9 cellular contexts compared by ENCODE assay signal in genomic region chr11:96426356-96427103, GRCh38. TPM values are rescaled to one million over a fixed set of nuclear protein-coding genes. Genes with fewer than 3 reads are reported as not detected.
DNase-seq lines count a peak whose midpoint lies in the region; TF ChIP-seq lines count a peak whose summit lies in the region.
"Had no signal": no experiment of that assay in that cellular context is flagged by ENCODE, and none has a peak within 500 bp of the region (broad histone marks: within the 10 kb centered on the region; RNA-seq: fewer than 3 reads in every experiment).

No MANE protein-coding gene starts in this region.

- in situ Hi-C loops in ACHN (cut with HindIII; ENCODE audit: low pct_ligation_motif_present, low pct_unique_long_range_greater_than_20kb, low sequenced_read_pairs), result no loop called here

- DNase-seq in ACHN (peak; percentile 28), Peyer's patch (no peak), epithelial cell of esophagus (ENCODE audit: low read depth) (peak; percentile 52), myocyte (ENCODE audit: low read depth) (peak; percentile 56), NCI-H128 (lab: John Stamatoyannopoulos, UW; ENCODE audit: unreplicated experiment) (no peak)
- no peak for DNase-seq in activated CD4-positive, alpha-beta T cell treated with anti-CD3 and anti-CD28 coated beads, Interleukin-2, amount 50 U/mL, for 4 hours
- DNase-seq: left cardiac atrium had no signal

- H3K4me3 ChIP-seq in GM12875 (ENCODE audit: low read depth, low read length), result no peak overlapping the region
- peak overlapping the region; percentile 34 for H3K4me3 ChIP-seq in HUES48 (ENCODE audit: low read depth, low read length)
- H3K4me3 ChIP-seq in Peyer's patch, result no peak overlapping the region
- no peak overlapping the region for H3K4me3 ChIP-seq in epithelial cell of esophagus (ENCODE audit: low read length)

- no peak for TF ChIP-seq POLR2A in Peyer's patch (IDR thresholded peaks at IDR 0.05)

- TF ChIP-seq CTCF in GM12875 (IDR thresholded peaks at IDR 0.05; ENCODE audit: borderline replicate concordance, insufficient read depth, low read depth, low read length) (0 out of 2 replicates have a peak, but pooled peaks have one; percentile 4), Peyer's patch (IDR thresholded peaks at IDR 0.05) (peak in 5 of 6 experiments; percentile 31 to 78 (median 70)), epithelial cell of esophagus (IDR thresholded peaks at IDR 0.05; ENCODE audit: insufficient read depth, low read depth, low read length, missing control alignments) (peak; percentile 49)

- H3K9ac ChIP-seq in HUES48 (ENCODE audit: low read depth, low read length), result peak overlapping the region; percentile 48; the same call in 1 of the 2 replicates

- H3K27ac ChIP-seq in HUES48 (ENCODE audit: low read depth, low read length) (no peak overlapping the region), Peyer's patch (no peak overlapping the region)

- H3K36me3 ChIP-seq in HUES48 (ENCODE audit: control insufficient read depth, insufficient read depth, low read length) (no peaks in the 10 kb centered on the region), Peyer's patch (no peaks in the 10 kb centered on the region)

- H3K4me1 ChIP-seq in HUES48 (ENCODE audit: control insufficient read depth, insufficient read depth, low read length) (peaks cover 9% of the 10 kb centered on the region), Peyer's patch (no peaks in the 10 kb centered on the region)

- H3K27me3 ChIP-seq in HUES48 (ENCODE audit: control insufficient read depth, insufficient read depth, low read length), result no peaks in the 10 kb centered on the region
- H3K27me3 ChIP-seq in Peyer's patch, result no peaks in the 10 kb centered on the region

- H3K9me3 ChIP-seq in HUES48 (ENCODE audit: control insufficient read depth, insufficient read depth, low read length), result no peaks in the 10 kb centered on the region
- H3K9me3 ChIP-seq in Peyer's patch, result no peaks in the 10 kb centered on the region

RNA-seq across cellular contexts. Expression of gene JRKL, which starts 36.7 kb away (rescaled TPM):
- total RNA-seq in Peyer's patch (10 to 100 TPM in 1 of 4 donors, 1 to 10 TPM in 3; 6.8 to 13.2 (median 8.5) TPM), myocyte (6.0 and 7.1 TPM in 2 replicates)
- 6.4 TPM for polyA plus RNA-seq in myocyte (2012)

RNA-seq across cellular contexts. Expression of gene CCDC82, which starts 36.8 kb away (rescaled TPM):
- 10 to 100 TPM; 19.3 to 63.5 (median 31.1) TPM for total RNA-seq in Peyer's patch
- total RNA-seq in myocyte, result 8.5 and 12.0 TPM in 2 replicates
- polyA plus RNA-seq in myocyte (2012), result 10.4 TPM

Comparison
In these comparisons a context has a peak if more than half of its experiments do, and no peak if none do; other contexts are left out.
1. DNase-seq: peak in ACHN (single experiment), epithelial cell of esophagus (single experiment) and myocyte (single experiment); none in Peyer's patch (0 of 3), activated CD4-positive, alpha-beta T cell treated with anti-CD3 and anti-CD28 coated beads, Interleukin-2, amount 50 U/mL, for 4 hours (0 of 2) and NCI-H128 (single experiment).
2. CTCF ChIP-seq: peak in every context shown above with its lines; median percentile 70 in Peyer's patch; 49 in epithelial cell of esophagus; 4 in GM12875.